9 cellular contexts compared by ENCODE assay signal in the genomic region with DNA sequence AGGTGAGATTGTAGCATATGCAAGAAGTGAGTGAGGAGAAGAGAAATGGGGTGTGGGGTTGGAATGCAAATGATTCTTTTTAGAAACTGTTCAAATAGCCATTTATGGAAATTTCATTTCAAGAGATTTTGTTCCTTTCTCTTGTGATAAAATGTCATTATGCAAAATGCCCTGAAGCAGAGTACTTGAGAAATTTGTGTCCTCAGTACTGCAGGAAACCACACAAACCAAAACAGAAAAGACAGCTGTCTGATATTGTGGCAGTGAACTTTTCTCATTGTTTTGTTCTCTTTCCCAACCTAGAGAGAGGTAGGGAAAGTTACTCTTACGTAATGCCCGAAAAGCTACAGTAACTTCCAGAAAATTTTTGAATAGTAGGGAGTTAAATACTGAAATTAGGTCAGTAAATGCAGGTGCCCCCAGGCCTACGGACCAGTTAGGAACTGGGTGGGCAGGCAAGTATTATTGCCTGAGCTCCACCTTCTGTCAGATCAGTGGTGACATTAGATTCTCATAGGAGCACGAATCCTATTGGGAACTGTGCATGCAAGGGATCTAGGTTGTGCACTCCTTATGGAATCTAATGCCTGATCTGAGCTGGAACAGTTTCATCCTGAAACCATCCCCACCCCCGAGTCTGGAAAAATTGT. TPM values are rescaled to one million over a fixed set of nuclear protein-coding genes. Genes with fewer than 3 reads are reported as not detected.
DNase-seq lines count a peak whose midpoint lies in the region; ATAC-seq and TF ChIP-seq lines count a peak whose summit lies in the region.
"Had no signal": no experiment of that assay in that cellular context is flagged by ENCODE, and none has a peak within 500 bp of the region (broad histone marks: within the 10 kb centered on the region; RNA-seq: fewer than 3 reads in every experiment).

No MANE protein-coding gene starts in this region.

- peaks cover 53% of the 10 kb centered on the region for H3K4me1 Mint-ChIP-seq in activated naive CD4-positive, alpha-beta T cell treated with anti-CD3 and anti-CD28 coated beads, Interleukin-2, amount 50 U/mL, for 24 hours
- H3K4me1 Mint-ChIP-seq in T-helper 17 cell (peaks cover 36% of the 10 kb centered on the region), WTC11 (peaks cover 18% of the 10 kb centered on the region)

- no peak overlapping the region for H3K4me3 ChIP-seq in transverse colon

- TF ChIP-seq POLR2A in transverse colon (IDR thresholded peaks at IDR 0.05), result no peak

- in situ Hi-C loops in transverse colon (cut with MboI; ENCODE audit: low pct_ligation_motif_present in 1 of 4, low pct_unique_long_range_greater_than_20kb in 1 of 4, low sequenced_read_pairs in 3 of 4), result no loop called here

- H3K36me3 ChIP-seq in transverse colon, result peaks cover 0 to 68% (median 26%) of the 10 kb centered on the region in 4 donors

- CTCF ChIA-PET in WTC11 (lab: Charles Lee), result no interaction called here

- no peaks in the 10 kb centered on the region for H3K9me3 Mint-ChIP-seq in activated naive CD4-positive, alpha-beta T cell treated with anti-CD3 and anti-CD28 coated beads, Interleukin-2, amount 50 U/mL, for 24 hours
- H3K9me3 Mint-ChIP-seq in WTC11, result no peaks in the 10 kb centered on the region
- H3K9me3 Mint-ChIP-seq: nephron had no signal

- H3K4me1 ChIP-seq in transverse colon, result peaks cover 0 to 35% (median 10%) of the 10 kb centered on the region in 4 donors

- H3K27ac ChIP-seq in transverse colon, result peak overlapping the region in 3 of 4 donors; percentile 8 to 73 (median 64)

- peaks cover 33% of the 10 kb centered on the region for H3K36me3 Mint-ChIP-seq in activated naive CD4-positive, alpha-beta T cell treated with anti-CD3 and anti-CD28 coated beads, Interleukin-2, amount 50 U/mL, for 24 hours
- no peaks in the 10 kb centered on the region for H3K36me3 Mint-ChIP-seq in T-helper 17 cell (ENCODE audit: low read depth)
- H3K36me3 Mint-ChIP-seq in WTC11, result peaks cover 78% of the 10 kb centered on the region

- H3K27me3 ChIP-seq in transverse colon, result no peaks in the 10 kb centered on the region

- H3K27me3 Mint-ChIP-seq in activated naive CD4-positive, alpha-beta T cell treated with anti-CD3 and anti-CD28 coated beads, Interleukin-2, amount 50 U/mL, for 24 hours, result no peaks in the 10 kb centered on the region
- H3K27me3 Mint-ChIP-seq in T-helper 17 cell, result no peaks in the 10 kb centered on the region
- no peaks in the 10 kb centered on the region; the same call in 1 of the 2 replicates for H3K27me3 Mint-ChIP-seq in WTC11 (ENCODE audit: low read depth)

- no peak for DNase-seq in activated naive CD4-positive, alpha-beta T cell (lab: John Stamatoyannopoulos, UW)
- DNase-seq in T-helper 17 cell (no peak), transverse colon (no peak), WTC11 (ENCODE audit: low spot score) (no peak), omental fat pad (ENCODE audit: low spot score) (no peak), AG08395 (ENCODE audit: low spot score) (no peak)

- TF ChIP-seq EP300 in transverse colon (IDR thresholded peaks at IDR 0.05; ENCODE audit: low read depth), result no peak

- intact Hi-C loops in transverse colon (cut with DNase I; ENCODE audit: low total_unique reads), result no loop called here

- peak overlapping the region; percentile 54 for H3K4me3 Mint-ChIP-seq in activated naive CD4-positive, alpha-beta T cell treated with anti-CD3 and anti-CD28 coated beads, Interleukin-2, amount 50 U/mL, for 24 hours
- H3K4me3 Mint-ChIP-seq in T-helper 17 cell (peak overlapping the region; percentile 71), WTC11 (no peak overlapping the region)
- H3K4me3 Mint-ChIP-seq: nephron had no signal

- no peaks in the 10 kb centered on the region for H3K9me3 ChIP-seq in T-helper 17 cell (ENCODE audit: control insufficient read depth, low read length, poor library complexity, severe bottlenecking)
- H3K9me3 ChIP-seq in transverse colon, result no peaks in the 10 kb centered on the region

- POLR2A ChIA-PET in WTC11 (lab: Charles Lee), result no interaction called here

- TF ChIP-seq CTCF in transverse colon (IDR thresholded peaks at IDR 0.05) (no peak), WTC11 (IDR thresholded peaks at IDR 0.05) (no peak), omental fat pad (IDR thresholded peaks at IDR 0.05) (no peak)

- 62 to 83% methylated on average over 2 to 5 of the region's 5 CpGs for WGBS in transverse colon (ENCODE audit: low coverage in 1 of 2), 2 donors

- peak overlapping the region; percentile 76 for H3K27ac Mint-ChIP-seq in activated naive CD4-positive, alpha-beta T cell treated with anti-CD3 and anti-CD28 coated beads, Interleukin-2, amount 50 U/mL, for 24 hours
- H3K27ac Mint-ChIP-seq in T-helper 17 cell (peak overlapping the region; percentile 88), WTC11 (no peak overlapping the region)

- ATAC-seq in HG02973 (IDR thresholded peaks at IDR 0.05; ENCODE audit: unreplicated experiment) (peak; percentile 80), T-helper 17 cell (peak; percentile 72), WTC11 (no peak), omental fat pad (ENCODE audit: low FRiP score) (no peak)

TF ChIP-seq in WTC11, 78 proteins besides CTCF, POLR2A, EP300 and RAD21:
- TF ChIP-seq KAT7 (CRISPR knock-in tag; IDR thresholded peaks at IDR 0.05; ENCODE audit: borderline replicate concordance), result no peak
- no peak for TF ChIP-seq OVOL2 (CRISPR knock-in tag; IDR thresholded peaks at IDR 0.05; ENCODE audit: borderline replicate concordance)
- no peak for TF ChIP-seq ZNF423 (CRISPR knock-in tag; IDR thresholded peaks at IDR 0.05)

RNA-seq across cellular contexts. Expression of a gene that starts 34.0 kb away (rescaled TPM):
- total RNA-seq in T-helper 17 cell, result 10 to 100 TPM; 49.4 to 64.5 TPM
- total RNA-seq in transverse colon, result 100 to 1,000 TPM in 3 of 4 donors, 10 to 100 TPM in 1; 46.0 to 131 (median 126) TPM
- 72.1 to 79.9 TPM (median 75.6 TPM) in 3 replicates for total RNA-seq in WTC11 (2021)
- 100 to 1,000 TPM in 1 of 4 donors, 10 to 100 TPM in 3; 46.0 to 112 (median 59.2) TPM for total RNA-seq in omental fat pad

Comparison
In these comparisons a context has a peak if more than half of its experiments do, and no peak if none do; other contexts are left out.
1. ATAC-seq: peak in HG02973 (single experiment) and T-helper 17 cell (single experiment); none in WTC11 (single experiment) and omental fat pad (single experiment).